ENCODE assay signal across 8 cellular contexts in genomic region chr1:25619101-25619890, GRCh38. TPM values are rescaled to one million over a fixed set of nuclear protein-coding genes. Genes with fewer than 3 reads are reported as not detected.
DNase-seq lines count a peak whose midpoint lies in the region; ATAC-seq and TF ChIP-seq lines count a peak whose summit lies in the region.

No MANE protein-coding gene starts in this region.

- no peak overlapping the region for H2AFZ ChIP-seq in GM23338

- H3K27ac ChIP-seq in GM23338 (ENCODE audit: low read depth): no peak overlapping the region

- H3K4me2 ChIP-seq in GM23338: peak overlapping the region; percentile 96

- 0 out of 2 replicates have a peak overlapping the region, but pooled peaks have one; percentile 6 for H3K4me3 ChIP-seq in GM23338

- peaks cover 23% of the 10 kb centered on the region for H3K4me1 ChIP-seq in GM23338 (ENCODE audit: insufficient read depth)

- ATAC-seq in GM23338 (peak; percentile 64), HG03139 (IDR thresholded peaks at IDR 0.05; ENCODE audit: unreplicated experiment) (no peak), GM21576 (IDR thresholded peaks at IDR 0.05; ENCODE audit: unreplicated experiment) (no peak)

- H3K27me3 Mint-ChIP-seq in GM23338 (ENCODE audit: insufficient read depth, low read depth, poor library complexity): peaks cover 21% of the 10 kb centered on the region

- peaks cover 16% of the 10 kb centered on the region for H3K27me3 ChIP-seq in GM23338 (ENCODE audit: insufficient read depth)

- H3F3A ChIP-seq in GM23338 (replicated peaks; ENCODE audit: low read depth): peaks cover 4% of the 10 kb centered on the region

- no peaks in the 10 kb centered on the region for H3K9me3 Mint-ChIP-seq in GM23338

- no peaks in the 10 kb centered on the region for H3K36me3 ChIP-seq in GM23338 (ENCODE audit: insufficient read depth)

- H3K27ac Mint-ChIP-seq in GM23338: no peak overlapping the region

- H3K4me1 Mint-ChIP-seq in GM23338: peaks cover 28% of the 10 kb centered on the region

- TF ChIP-seq CTCF in GM23338 (conservative IDR thresholded peaks at IDR 0.05; ENCODE audit: low read depth in 2 of 2): peak; percentile 92 to 95

- no peaks in the 10 kb centered on the region; the same call in 2 of the 3 replicates for H3K36me3 Mint-ChIP-seq in GM23338 (ENCODE audit: low read depth)

- H3K4me3 Mint-ChIP-seq in GM23338: peak overlapping the region; percentile 65

- peaks cover 6% of the 10 kb centered on the region for H4K20me1 ChIP-seq in GM23338 (replicated peaks; ENCODE audit: insufficient read depth)

- H3K9me2 ChIP-seq in GM23338 (ENCODE audit: insufficient read depth): no peaks in the 10 kb centered on the region

- peak; percentile 33 for DNase-seq in AG08396 (ENCODE audit: low spot score)
- peak; percentile 84 for DNase-seq in GM23338 (ENCODE audit: low spot score)
- DNase-seq in SHP77 treated with DMSO at 0.1 percent for 48 hours (lab: John Stamatoyannopoulos, UW): peak; percentile 40
- DNase-seq in astrocyte of the hippocampus (ENCODE audit: low read depth, low spot score): peak; percentile 78
- peak; percentile 80 for DNase-seq in iPS-NIHi11 (ENCODE audit: low spot score)
- DNase-seq in stimulated activated CD4-positive, alpha-beta T cell treated with anti-CD3 and anti-CD28 coated beads, Interleukin-15, amount 100 ng/mL, for 24 hours: peak; percentile 69

- peaks cover 6% of the 10 kb centered on the region; the same call in 1 of the 2 replicates for H3K79me2 ChIP-seq in GM23338 (replicated peaks; ENCODE audit: insufficient read depth)

TF ChIP-seq in GM23338, 12 proteins besides CTCF, POLR2A, EP300 and RAD21:
- TF ChIP-seq CREB1 (CRISPR knock-in tag; IDR thresholded peaks at IDR 0.05; ENCODE audit: low read depth): no peak
- TF ChIP-seq POLR2AphosphoS5 (IDR thresholded peaks at IDR 0.05; ENCODE audit: low read depth): no peak
- TF ChIP-seq, protein P1, sequence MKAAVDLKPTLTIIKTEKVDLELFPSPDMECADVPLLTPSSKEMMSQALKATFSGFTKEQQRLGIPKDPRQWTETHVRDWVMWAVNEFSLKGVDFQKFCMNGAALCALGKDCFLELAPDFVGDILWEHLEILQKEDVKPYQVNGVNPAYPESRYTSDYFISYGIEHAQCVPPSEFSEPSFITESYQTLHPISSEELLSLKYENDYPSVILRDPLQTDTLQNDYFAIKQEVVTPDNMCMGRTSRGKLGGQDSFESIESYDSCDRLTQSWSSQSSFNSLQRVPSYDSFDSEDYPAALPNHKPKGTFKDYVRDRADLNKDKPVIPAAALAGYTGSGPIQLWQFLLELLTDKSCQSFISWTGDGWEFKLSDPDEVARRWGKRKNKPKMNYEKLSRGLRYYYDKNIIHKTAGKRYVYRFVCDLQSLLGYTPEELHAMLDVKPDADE (IDR thresholded peaks at IDR 0.05): no peak
- no peak for TF ChIP-seq JUNB (IDR thresholded peaks at IDR 0.05; ENCODE audit: unreplicated experiment)
- TF ChIP-seq, protein P2, sequence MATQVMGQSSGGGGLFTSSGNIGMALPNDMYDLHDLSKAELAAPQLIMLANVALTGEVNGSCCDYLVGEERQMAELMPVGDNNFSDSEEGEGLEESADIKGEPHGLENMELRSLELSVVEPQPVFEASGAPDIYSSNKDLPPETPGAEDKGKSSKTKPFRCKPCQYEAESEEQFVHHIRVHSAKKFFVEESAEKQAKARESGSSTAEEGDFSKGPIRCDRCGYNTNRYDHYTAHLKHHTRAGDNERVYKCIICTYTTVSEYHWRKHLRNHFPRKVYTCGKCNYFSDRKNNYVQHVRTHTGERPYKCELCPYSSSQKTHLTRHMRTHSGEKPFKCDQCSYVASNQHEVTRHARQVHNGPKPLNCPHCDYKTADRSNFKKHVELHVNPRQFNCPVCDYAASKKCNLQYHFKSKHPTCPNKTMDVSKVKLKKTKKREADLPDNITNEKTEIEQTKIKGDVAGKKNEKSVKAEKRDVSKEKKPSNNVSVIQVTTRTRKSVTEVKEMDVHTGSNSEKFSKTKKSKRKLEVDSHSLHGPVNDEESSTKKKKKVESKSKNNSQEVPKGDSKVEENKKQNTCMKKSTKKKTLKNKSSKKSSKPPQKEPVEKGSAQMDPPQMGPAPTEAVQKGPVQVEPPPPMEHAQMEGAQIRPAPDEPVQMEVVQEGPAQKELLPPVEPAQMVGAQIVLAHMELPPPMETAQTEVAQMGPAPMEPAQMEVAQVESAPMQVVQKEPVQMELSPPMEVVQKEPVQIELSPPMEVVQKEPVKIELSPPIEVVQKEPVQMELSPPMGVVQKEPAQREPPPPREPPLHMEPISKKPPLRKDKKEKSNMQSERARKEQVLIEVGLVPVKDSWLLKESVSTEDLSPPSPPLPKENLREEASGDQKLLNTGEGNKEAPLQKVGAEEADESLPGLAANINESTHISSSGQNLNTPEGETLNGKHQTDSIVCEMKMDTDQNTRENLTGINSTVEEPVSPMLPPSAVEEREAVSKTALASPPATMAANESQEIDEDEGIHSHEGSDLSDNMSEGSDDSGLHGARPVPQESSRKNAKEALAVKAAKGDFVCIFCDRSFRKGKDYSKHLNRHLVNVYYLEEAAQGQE (IDR thresholded peaks at IDR 0.05; ENCODE audit: unreplicated experiment): no peak
- TF ChIP-seq NANOG (IDR thresholded peaks at IDR 0.05; ENCODE audit: borderline replicate concordance): no peak
- TF ChIP-seq STAT1 (IDR thresholded peaks at IDR 0.05; ENCODE audit: unreplicated experiment): no peak
- no peak for TF ChIP-seq ZNF114 (CRISPR knock-in tag; IDR thresholded peaks at IDR 0.05)

RNA-seq across cellular contexts. Expression of gene MAN1C1, which starts 2.7 kb away (rescaled TPM):
- 11.6 and 13.6 TPM in 2 replicates for total RNA-seq in GM23338 (2014; rRNA removed; shearing (Covaris generic))
- 5.4 and 5.9 TPM in 2 replicates for polyA plus RNA-seq in GM23338 (2016; fragmentation: Nextera tagmentation; extraction: Ambion mirVana)

Comparison
In these comparisons a context has a peak if more than half of its experiments do, and no peak if none do; other contexts are left out.
1. DNase-seq: peak in every context shown above with its lines; median percentile 84 in GM23338; 80 in iPS-NIHi11; 78 in astrocyte of the hippocampus; 69 in stimulated activated CD4-positive, alpha-beta T cell treated with anti-CD3 and anti-CD28 coated beads, Interleukin-15, amount 100 ng/mL, for 24 hours; 40 in SHP77 treated with DMSO at 0.1 percent for 48 hours; 33 in AG08396.